23 cellular contexts compared by ENCODE assay signal in genomic region chr2:150677561-150677960, GRCh38.
DNase-seq lines count a peak whose midpoint lies in the region; ATAC-seq and TF ChIP-seq lines count a peak whose summit lies in the region.
"Had no signal": no experiment of that assay in that cellular context is flagged by ENCODE, and none has a peak within 500 bp of the region (broad histone marks: within the 10 kb centered on the region; RNA-seq: fewer than 3 reads in every experiment).

No MANE protein-coding gene starts in this region.

- no peak overlapping the region for H4K12ac ChIP-seq in trophoblast cell (ENCODE audit: low read depth, low read length)

- H2BK5ac ChIP-seq in H9 (ENCODE audit: insufficient read length, low read length): no peak overlapping the region
- H2BK5ac ChIP-seq in mesendoderm (ENCODE audit: low read length): no peak overlapping the region
- H2BK5ac ChIP-seq in trophoblast cell (ENCODE audit: low read depth, low read length, poor library complexity): no peak overlapping the region

- TF ChIP-seq CTCF in H9 (conservative IDR thresholded peaks at IDR 0.05) (no peak), endodermal cell (conservative IDR thresholded peaks at IDR 0.05) (no peak)

- H2AFZ ChIP-seq in H9 (ENCODE audit: low read length): no peak overlapping the region
- H2AFZ ChIP-seq in trophoblast cell (ENCODE audit: insufficient read depth, low read length, poor library complexity): no peak overlapping the region

- no peak overlapping the region for H3K23ac ChIP-seq in H9 (ENCODE audit: insufficient read length, low read depth, low read length)
- no peak overlapping the region for H3K23ac ChIP-seq in mesendoderm (ENCODE audit: low read length)
- H3K23ac ChIP-seq in trophoblast cell (ENCODE audit: low read length): no peak overlapping the region

- H3K27me3 Mint-ChIP-seq in H9 (ENCODE audit: low read depth): no peaks in the 10 kb centered on the region
- H3K27me3 Mint-ChIP-seq in endodermal cell (ENCODE audit: insufficient read depth): no peaks in the 10 kb centered on the region
- H3K27me3 Mint-ChIP-seq: IgD-negative memory B cell had no signal

- no peak overlapping the region for H4K91ac ChIP-seq in H9 (ENCODE audit: insufficient read length, low read depth, low read length)
- no peak overlapping the region for H4K91ac ChIP-seq in trophoblast cell (ENCODE audit: low read depth, low read length)

- no peak for ATAC-seq in left lobe of liver
- ATAC-seq in GM21526 (IDR thresholded peaks at IDR 0.05; ENCODE audit: low FRiP score, unreplicated experiment): no peak
- ATAC-seq in HG02981 (IDR thresholded peaks at IDR 0.05; ENCODE audit: unreplicated experiment): no peak
- ATAC-seq: A549 had no signal

- H3T11ph ChIP-seq in H9 (ENCODE audit: low read length): no peak overlapping the region

- H3K14ac ChIP-seq in H9 (ENCODE audit: insufficient read depth, low read length) (no peak overlapping the region), trophoblast cell (ENCODE audit: low read length) (no peak overlapping the region)

- H3K36me3 Mint-ChIP-seq in H9 (ENCODE audit: insufficient read depth in 1 of 3, low read depth in 3 of 3) (peaks cover 0 to 4% (median 0%) of the 10 kb centered on the region in 3 experiments; a peak in 3 of 7 replicates), endodermal cell (ENCODE audit: low read depth) (no peaks in the 10 kb centered on the region)
- H3K36me3 Mint-ChIP-seq: IgD-negative memory B cell had no signal

- no peak overlapping the region for H3K18ac ChIP-seq in H9 (ENCODE audit: insufficient read length, low read depth, low read length)
- H3K18ac ChIP-seq in mesendoderm (ENCODE audit: low read length): no peak overlapping the region
- no peak overlapping the region for H3K18ac ChIP-seq in trophoblast cell (ENCODE audit: low read length)

- H3K36me3 ChIP-seq in endodermal cell (ENCODE audit: control insufficient read depth, insufficient read depth, low read length): no peaks in the 10 kb centered on the region
- H3K36me3 ChIP-seq in mesendoderm (ENCODE audit: control insufficient read depth, insufficient read depth, low read length): no peaks in the 10 kb centered on the region
- no peaks in the 10 kb centered on the region for H3K36me3 ChIP-seq in trophoblast cell (ENCODE audit: control insufficient read depth in 1 of 2, insufficient read depth in 2 of 2, low read length in 2 of 2)
- H3K36me3 ChIP-seq: BE2C had no signal

- peak; percentile 2 for DNase-seq in COR-L47 (lab: John Stamatoyannopoulos, UW)
- no peak for DNase-seq in H9
- DNase-seq in endodermal cell: no peak
- DNase-seq in mesendoderm: peak; percentile 7
- no peak for DNase-seq in left lobe of liver (ENCODE audit: low spot score)
- DNase-seq in trophoblast cell: no peak
- DNase-seq: BE2C; H7; Karpas-422; MV-4-11; NCI-H1105 treated with DMSO at 0.1 percent for 48 hours; NCI-H2029 treated with DMSO at 0.1 percent for 48 hours; NCI-H2171 treated with DMSO at 0.1 percent for 48 hours; NCI-H510A; NCI-H774; NK-92 treated with Interleukin-12 subunit alpha and Interleukin-12 subunit beta, amount 100 ng/mL, for 24 hours; SIG-M5; SK-N-SH had no signal

- no peak overlapping the region for H2BK15ac ChIP-seq in H9 (ENCODE audit: low read depth, low read length)
- H2BK15ac ChIP-seq in mesendoderm (replicated peaks; ENCODE audit: low read depth): no peak overlapping the region

- H3K79me1 ChIP-seq in H9 (ENCODE audit: insufficient read depth, low read depth, low read length, poor library complexity, severe bottlenecking) (no peaks in the 10 kb centered on the region), mesendoderm (ENCODE audit: low read length) (no peaks in the 10 kb centered on the region), trophoblast cell (ENCODE audit: low read length) (no peaks in the 10 kb centered on the region)

- H3K9me3 Mint-ChIP-seq in H9 (peaks cover 0 to 5% of the 10 kb centered on the region in 2 experiments; a peak in 2 of 5 replicates), endodermal cell (peaks cover 3% of the 10 kb centered on the region)

- H3K4me2 ChIP-seq in H9 (ENCODE audit: insufficient read depth, insufficient read length, low read length): no peak overlapping the region
- no peak overlapping the region for H3K4me2 ChIP-seq in mesendoderm (ENCODE audit: low read length)
- H3K4me2 ChIP-seq in trophoblast cell (ENCODE audit: low read length): no peak overlapping the region
- H3K4me2 ChIP-seq: A549, SK-N-SH had no signal

- H2BK20ac ChIP-seq in H9 (ENCODE audit: low read depth, low read length, poor library complexity, severe bottlenecking): no peak overlapping the region

- H3K56ac ChIP-seq in H9 (ENCODE audit: insufficient read length, low read depth, low read length): no peak overlapping the region
- peak overlapping the region; percentile 27 for H3K56ac ChIP-seq in mesendoderm (ENCODE audit: low read length)

- H3K79me2 ChIP-seq in H9 (ENCODE audit: insufficient read depth, low read length) (no peaks in the 10 kb centered on the region), mesendoderm (ENCODE audit: control insufficient read depth, insufficient read depth, low read length) (no peaks in the 10 kb centered on the region), trophoblast cell (ENCODE audit: control insufficient read depth, insufficient read depth, low read length, poor library complexity) (no peaks in the 10 kb centered on the region)

- H3K27ac ChIP-seq in H9 (ENCODE audit: insufficient read length, low read depth, low read length): no peak overlapping the region
- H3K27ac ChIP-seq in endodermal cell (ENCODE audit: low read depth, low read length): peak overlapping the region; percentile 45
- H3K27ac ChIP-seq in mesendoderm (ENCODE audit: low read depth, low read length): no peak overlapping the region
- H3K27ac ChIP-seq in trophoblast cell (ENCODE audit: low read depth, low read length): no peak overlapping the region
- H3K27ac ChIP-seq: A549, HL-60 had no signal

- H3K9me3 ChIP-seq in H9 (ENCODE audit: control insufficient read depth, low read depth, low read length) (no peaks in the 10 kb centered on the region), endodermal cell (ENCODE audit: control insufficient read depth, low read length) (peaks cover 11% of the 10 kb centered on the region), trophoblast cell (ENCODE audit: insufficient read depth, low read depth, low read length) (no peaks in the 10 kb centered on the region)
- H3K9me3 ChIP-seq: A549, BE2C, SK-N-SH had no signal

- H4K5ac ChIP-seq in H9 (ENCODE audit: insufficient read length, low read depth, low read length) (no peak overlapping the region), mesendoderm (ENCODE audit: low read length) (no peak overlapping the region)

- H2BK12ac ChIP-seq in H9 (ENCODE audit: insufficient read length, low read depth, low read length): no peak overlapping the region
- no peak overlapping the region for H2BK12ac ChIP-seq in trophoblast cell (ENCODE audit: low read length)

- peaks cover 6% of the 10 kb centered on the region; the same call in 1 of the 2 replicates for H3K4me1 ChIP-seq in H9 (ENCODE audit: insufficient read depth, low read length)
- peaks cover 6% of the 10 kb centered on the region for H3K4me1 ChIP-seq in endodermal cell (ENCODE audit: control insufficient read depth, insufficient read depth, low read length)
- peaks cover 7% of the 10 kb centered on the region for H3K4me1 ChIP-seq in mesendoderm (ENCODE audit: control insufficient read depth, low read depth, low read length)
- H3K4me1 ChIP-seq in trophoblast cell (ENCODE audit: control insufficient read depth in 1 of 2, insufficient read depth in 2 of 2, low read length in 2 of 2): peaks cover 0 to 3% of the 10 kb centered on the region in 2 experiments
- H3K4me1 ChIP-seq: A549, BE2C had no signal

- no peak overlapping the region for H3K4me3 ChIP-seq in endodermal cell (ENCODE audit: low read length)
- no peak overlapping the region for H3K4me3 ChIP-seq in mesendoderm (ENCODE audit: low read length)
- H3K4me3 ChIP-seq in trophoblast cell (ENCODE audit: low read depth, low read length): no peak overlapping the region
- H3K4me3 ChIP-seq: A549 had no signal

- H3K9ac ChIP-seq in H9 (ENCODE audit: extremely low read depth, insufficient read length, low read length): no peak overlapping the region
- H3K9ac ChIP-seq in endodermal cell (ENCODE audit: extremely low read depth, low read length, poor library complexity, severe bottlenecking): no peak overlapping the region
- no peak overlapping the region for H3K9ac ChIP-seq in mesendoderm (ENCODE audit: low read length)
- H3K9ac ChIP-seq in trophoblast cell (ENCODE audit: low read length): no peak overlapping the region
- H3K9ac ChIP-seq: SK-N-SH had no signal

- H4K20me1 ChIP-seq in H9 (ENCODE audit: control insufficient read depth, insufficient read depth, insufficient read length): no peaks in the 10 kb centered on the region

- H3K4ac ChIP-seq in H9 (ENCODE audit: low read depth, low read length): no peak overlapping the region
- no peak overlapping the region for H3K4ac ChIP-seq in mesendoderm (ENCODE audit: low read depth, low read length)
- H3K4ac ChIP-seq in trophoblast cell (ENCODE audit: low read depth, low read length): no peak overlapping the region

- H2BK120ac ChIP-seq in H9 (ENCODE audit: low read depth, low read length, poor library complexity, severe bottlenecking): no peak overlapping the region
- H2BK120ac ChIP-seq in mesendoderm (ENCODE audit: low read depth, low read length): no peak overlapping the region
- no peak overlapping the region for H2BK120ac ChIP-seq in trophoblast cell (ENCODE audit: insufficient read depth, low read length, poor library complexity)

- H2AK5ac ChIP-seq in H9 (ENCODE audit: insufficient read length, low read length) (no peak overlapping the region), mesendoderm (ENCODE audit: low read length) (peak overlapping the region; percentile 22), trophoblast cell (ENCODE audit: low read length) (no peak overlapping the region)

- H3K4me1 Mint-ChIP-seq in H9: peaks cover 12% of the 10 kb centered on the region in 2 experiments
- peaks cover 18% of the 10 kb centered on the region for H3K4me1 Mint-ChIP-seq in endodermal cell
- H3K4me1 Mint-ChIP-seq: IgD-negative memory B cell had no signal

- no peaks in the 10 kb centered on the region for H3K27me3 ChIP-seq in H9 (ENCODE audit: insufficient read depth, low read length)
- H3K27me3 ChIP-seq in endodermal cell (ENCODE audit: control insufficient read depth, insufficient read depth, low read length, poor library complexity, severe bottlenecking): no peaks in the 10 kb centered on the region
- H3K27me3 ChIP-seq in mesendoderm (ENCODE audit: insufficient read depth, low read length, poor library complexity): no peaks in the 10 kb centered on the region
- H3K27me3 ChIP-seq in trophoblast cell (ENCODE audit: insufficient read depth, low read length): no peaks in the 10 kb centered on the region
- H3K27me3 ChIP-seq: BE2C had no signal

- no peaks in the 10 kb centered on the region for H3K23me2 ChIP-seq in H9 (ENCODE audit: insufficient read length, low read depth, low read length, poor library complexity, severe bottlenecking)

- H4K8ac ChIP-seq in H9 (replicated peaks; ENCODE audit: insufficient read length, low read depth, low read length): no peak overlapping the region
- no peak overlapping the region for H4K8ac ChIP-seq in mesendoderm (ENCODE audit: low read depth, low read length)
- no peak overlapping the region for H4K8ac ChIP-seq in trophoblast cell (ENCODE audit: low read depth, low read length)

- WGBS in H9 (ENCODE audit: extremely low coverage, insufficient read length, low lambda C conversion rate): no CpG with 5 or more reads among the region's 3 CpGs
- 14 to 85% methylated on average over 1 to 3 of the region's 3 CpGs for WGBS in endodermal cell (ENCODE audit: insufficient coverage in 1 of 2, insufficient read length in 1 of 2), 2 experiments
- WGBS in mesendoderm (ENCODE audit: extremely low coverage, insufficient coverage, low lambda C conversion rate): no CpG with 5 or more reads among the region's 3 CpGs
- WGBS in trophoblast cell (ENCODE audit: extremely low coverage, insufficient coverage, insufficient read length): no CpG with 5 or more reads among the region's 3 CpGs

- H3K27ac Mint-ChIP-seq in H9 (peak overlapping the region in 2 of 3 experiments; percentile 0 to 7; a peak in 2 of 7 replicates), endodermal cell (no peak overlapping the region)
- H3K27ac Mint-ChIP-seq: IgD-negative memory B cell had no signal

- H3K4me3 Mint-ChIP-seq in H9 (no peak overlapping the region; a peak in 1 of 5 replicates), endodermal cell (no peak overlapping the region)
- H3K4me3 Mint-ChIP-seq: IgD-negative memory B cell had no signal

Comparison
In these comparisons a context has a peak if more than half of its experiments do, and no peak if none do; other contexts are left out.
1. DNase-seq: peak in COR-L47 (single experiment) and mesendoderm (single experiment); none in H9 (single experiment), endodermal cell (single experiment), left lobe of liver (single experiment) and trophoblast cell (0 of 2).